ENCODE assay signal across 12 cellular contexts in the genomic region with DNA sequence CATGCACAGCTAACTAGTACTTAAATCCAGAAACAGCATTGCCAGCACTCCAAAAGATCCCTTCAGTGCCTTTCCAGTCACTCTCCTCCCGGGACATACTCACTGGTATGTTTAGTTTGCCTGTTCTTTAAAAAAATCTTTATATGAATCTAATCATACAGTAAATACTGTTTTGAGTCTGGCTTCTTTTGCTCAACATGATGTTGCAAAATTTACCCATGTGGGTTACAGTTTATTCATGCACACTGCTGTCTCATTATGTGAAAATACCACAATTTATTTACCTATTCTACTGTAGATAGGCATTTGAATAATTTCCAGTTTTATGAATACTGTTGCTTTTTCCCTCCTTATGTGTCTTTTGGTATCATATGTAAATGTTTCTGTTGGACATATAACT.
"Had no signal": no experiment of that assay in that cellular context is flagged by ENCODE, and none has a peak within 500 bp of the region (broad histone marks: within the 10 kb centered on the region; RNA-seq: fewer than 3 reads in every experiment).

No MANE protein-coding gene starts in this region.

- H3K9me3 Mint-ChIP-seq: activated CD4-positive, alpha-beta T cell treated with anti-CD3 and anti-CD28 coated beads, Interleukin-2, amount 10 ng/mL, durations not matched to agents 24 days and 14 days had no signal

- DNase-seq: activated B cell treated with CpG ODN at 0.5 μM for 24 hours; activated CD4-positive, alpha-beta T cell treated with anti-CD3 and anti-CD28 coated beads, Interleukin-2, amount 10 ng/mL, durations not matched to agents 24 days and 14 days; activated gamma-delta T cell; activated naive CD8-positive, alpha-beta T cell treated with anti-CD3 and anti-CD28 coated beads, Interleukin-2, amount 10 ng/mL, durations not matched to agents 7 days and 5 days; activated T-cell treated with anti-CD3 and anti-CD28 coated beads, Interleukin-2, amount 50 U/mL, for 1 hour; dermis blood vessel endothelial cell; pancreas; sigmoid colon; spleen; thyroid gland had no signal

- H2AFZ ChIP-seq: hepatocyte had no signal

- H3K9me3 ChIP-seq: pancreas, sigmoid colon, thyroid gland had no signal

- ATAC-seq: left lobe of liver, pancreas had no signal

- H3K27me3 Mint-ChIP-seq: activated B cell treated with CpG ODN at 0.5 μM for 24 hours; activated CD4-positive, alpha-beta T cell treated with anti-CD3 and anti-CD28 coated beads, Interleukin-2, amount 10 ng/mL, durations not matched to agents 24 days and 14 days; activated naive CD8-positive, alpha-beta T cell treated with anti-CD3 and anti-CD28 coated beads, Interleukin-2, amount 10 ng/mL, durations not matched to agents 7 days and 5 days had no signal

- H3K4me3 Mint-ChIP-seq: activated B cell treated with CpG ODN at 0.5 μM for 24 hours; activated CD4-positive, alpha-beta T cell treated with anti-CD3 and anti-CD28 coated beads, Interleukin-2, amount 10 ng/mL, durations not matched to agents 24 days and 14 days; activated naive CD8-positive, alpha-beta T cell treated with anti-CD3 and anti-CD28 coated beads, Interleukin-2, amount 10 ng/mL, durations not matched to agents 7 days and 5 days had no signal

- H3K27ac ChIP-seq: hepatocyte, pancreas, sigmoid colon, spleen, thyroid gland had no signal

- H3K4me3 ChIP-seq: hepatocyte, pancreas, sigmoid colon, spleen, thyroid gland had no signal

- H3K27me3 ChIP-seq: hepatocyte, pancreas, sigmoid colon, spleen, thyroid gland had no signal

- H3K36me3 ChIP-seq: thyroid gland had no signal

- H3K4me2 ChIP-seq: hepatocyte had no signal

- H3K27ac Mint-ChIP-seq: activated B cell treated with CpG ODN at 0.5 μM for 24 hours; activated naive CD8-positive, alpha-beta T cell treated with anti-CD3 and anti-CD28 coated beads, Interleukin-2, amount 10 ng/mL, durations not matched to agents 7 days and 5 days had no signal
